In genomic region chr3:183884437-183885296, GRCh38 we compare ENCODE assay signal across 1 cellular context.
TF ChIP-seq lines count a peak whose summit lies in the region.

TSS of gene PARL (minus strand) at chr3:183884880. CDS start at chr3:183884846, 34 bp downstream.

TF ChIP-seq in K562, 482 proteins besides CTCF, POLR2A, EP300 and RAD21 (continued from another document and continues in another):
- TF ChIP-seq MGA (IDR thresholded peaks at IDR 0.05) = peak; percentile 62
- TF ChIP-seq NR2C1 (IDR thresholded peaks at IDR 0.05) = peak; percentile 100
- peak; percentile 100 for TF ChIP-seq NR2C1 (tag; IDR thresholded peaks at IDR 0.05)
- TF ChIP-seq ELK3 (CRISPR knock-in tag; IDR thresholded peaks at IDR 0.05) = no peak
- TF ChIP-seq FIP1L1 (IDR thresholded peaks at IDR 0.05; ENCODE audit: low read depth, low read length, poor library complexity, severe bottlenecking) = peak; percentile 69
- TF ChIP-seq ZNF347 (CRISPR knock-in tag; IDR thresholded peaks at IDR 0.05; ENCODE audit: low read depth) = no peak
- TF ChIP-seq SMARCA4 (IDR thresholded peaks at IDR 0.05) = no peak
- peak; percentile 75; the same call in 1 of the 2 replicates for TF ChIP-seq RUNX1 (IDR thresholded peaks at IDR 0.05; ENCODE audit: low read depth)
- no peak for TF ChIP-seq MECOM (CRISPR knock-in tag; IDR thresholded peaks at IDR 0.05)
- TF ChIP-seq NONO (IDR thresholded peaks at IDR 0.05; ENCODE audit: low read depth in 2 of 2, low read length in 1 of 2) = peak; percentile 45 to 87; a peak in 3 of 4 replicates
- peak; percentile 92 for TF ChIP-seq RB1 (IDR thresholded peaks at IDR 0.05; ENCODE audit: low read depth)
- no peak for TF ChIP-seq ETV6 (IDR thresholded peaks at IDR 0.05; ENCODE audit: borderline replicate concordance in 1 of 2, low read depth in 2 of 2, low read length in 1 of 2)
- no peak for TF ChIP-seq ETV6 (CRISPR knock-in tag; IDR thresholded peaks at IDR 0.05; ENCODE audit: borderline replicate concordance)
- TF ChIP-seq PCBP1 (IDR thresholded peaks at IDR 0.05; ENCODE audit: low read depth, low read length, poor library complexity, severe bottlenecking) = peak; percentile 67
- no peak for TF ChIP-seq NCOA4 (IDR thresholded peaks at IDR 0.05; ENCODE audit: partially characterized antibody)
- no peak for TF ChIP-seq BCL6 (CRISPR knock-in tag; IDR thresholded peaks at IDR 0.05)
- TF ChIP-seq ASH1L (IDR thresholded peaks at IDR 0.05; ENCODE audit: borderline replicate concordance, low read depth, partially characterized antibody) = no peak
- TF ChIP-seq ZBTB1 (CRISPR knock-in tag; IDR thresholded peaks at IDR 0.05; ENCODE audit: borderline replicate concordance, low read depth) = peak; percentile 86
- TF ChIP-seq DACH1 (IDR thresholded peaks at IDR 0.05; ENCODE audit: partially characterized antibody) = peak; percentile 89
- no peak for TF ChIP-seq ZNF398 (CRISPR knock-in tag; IDR thresholded peaks at IDR 0.05)
- no peak for TF ChIP-seq KDM2B (CRISPR knock-in tag; IDR thresholded peaks at IDR 0.05)
- peak; percentile 88; the same call in 1 of the 2 replicates for TF ChIP-seq STAG1 (CRISPR knock-in tag; IDR thresholded peaks at IDR 0.05; ENCODE audit: borderline replicate concordance)
- peak; percentile 83; the same call in 1 of the 2 replicates for TF ChIP-seq REST (CRISPR knock-in tag; IDR thresholded peaks at IDR 0.05; ENCODE audit: low read depth)
- TF ChIP-seq ZFP30 (CRISPR knock-in tag; IDR thresholded peaks at IDR 0.05; ENCODE audit: borderline replicate concordance) = no peak
- no peak for TF ChIP-seq SNRNP70 (optimal IDR thresholded peaks at IDR 0.05; ENCODE audit: low read depth, low read length)
- TF ChIP-seq NFE2L1 (tag; IDR thresholded peaks at IDR 0.05; ENCODE audit: borderline replicate concordance, low read depth) = no peak
- TF ChIP-seq SP2 (IDR thresholded peaks at IDR 0.05; ENCODE audit: extremely low read depth, low read depth, low read length, poor library complexity, severe bottlenecking) = peak; percentile 83
- TF ChIP-seq ZNF431 (CRISPR knock-in tag; IDR thresholded peaks at IDR 0.05) = peak; percentile 57
- peak; percentile 84 for TF ChIP-seq TBP (optimal IDR thresholded peaks at IDR 0.05; ENCODE audit: low read depth, low read length)
- TF ChIP-seq NCOR1 (IDR thresholded peaks at IDR 0.05) = peak; percentile 65
- peak; percentile 74 to 80 for TF ChIP-seq TEAD1 (CRISPR knock-in tag; IDR thresholded peaks at IDR 0.05)
- TF ChIP-seq SMAD4 (CRISPR knock-in tag; conservative IDR thresholded peaks at IDR 0.05) = peak; percentile 95
- TF ChIP-seq MCM2 (IDR thresholded peaks at IDR 0.05; ENCODE audit: low read depth) = no peak
- peak in 1 of 2 experiments; percentile 79; a peak in 3 of 4 replicates for TF ChIP-seq RCOR1 (IDR thresholded peaks at IDR 0.05; ENCODE audit: borderline replicate concordance in 1 of 2, low read depth in 2 of 2, low read length in 2 of 2)
- peak; percentile 97 for TF ChIP-seq KAT7 (CRISPR knock-in tag; IDR thresholded peaks at IDR 0.05; ENCODE audit: borderline replicate concordance)
- peak; percentile 52 for TF ChIP-seq E2F8 (IDR thresholded peaks at IDR 0.05; ENCODE audit: low read depth, partially characterized antibody)
- 0 out of 2 replicates have a peak, but pooled peaks have one; percentile 78 for TF ChIP-seq ZNF830 (CRISPR knock-in tag; IDR thresholded peaks at IDR 0.05)
- no peak; the same call in 1 of the 2 replicates for TF ChIP-seq ZNF76 (CRISPR knock-in tag; IDR thresholded peaks at IDR 0.05; ENCODE audit: borderline replicate concordance)
- TF ChIP-seq FOXJ3 (CRISPR knock-in tag; IDR thresholded peaks at IDR 0.05) = no peak
- TF ChIP-seq PML (IDR thresholded peaks at IDR 0.05; ENCODE audit: low read length) = peak; percentile 57; the same call in 1 of the 2 replicates
- TF ChIP-seq U2AF1 (optimal IDR thresholded peaks at IDR 0.05; ENCODE audit: low read depth, low read length) = no peak
- TF ChIP-seq CBX2 (IDR thresholded peaks at IDR 0.05; ENCODE audit: insufficient read depth, low read length, poor library complexity, severe bottlenecking) = no peak
